ENCODE assay signal across 8 cellular contexts in genomic region chr9:128323786-128324185, GRCh38.
A peak's percentile ranks its signal among the peaks of the same experiment; 100 is the strongest.
DNase-seq lines count a peak whose midpoint lies in the region; TF ChIP-seq lines count a peak whose summit lies in the region.

No MANE protein-coding gene starts in this region.

- H3K9ac ChIP-seq in MM.1S (ENCODE audit: low read length) = peak overlapping the region; percentile 88; the same call in 1 of the 2 replicates

- H3F3A ChIP-seq in MM.1S (ENCODE audit: insufficient read depth, low read length) = peaks cover 11% of the 10 kb centered on the region

- peak overlapping the region; percentile 96 for H3K27ac ChIP-seq in C4-2B
- peak overlapping the region; percentile 87; the same call in 1 of the 2 replicates for H3K27ac ChIP-seq in MM.1S (ENCODE audit: low read length)

- H3K27me3 ChIP-seq in MM.1S (replicated peaks; ENCODE audit: insufficient read depth, low read length) = no peaks in the 10 kb centered on the region

- no peaks in the 10 kb centered on the region for H3K36me3 ChIP-seq in MM.1S (replicated peaks; ENCODE audit: insufficient read depth, low read length)

- H3K9me3 Mint-ChIP-seq in dendritic cell treated with granulocyte-macrophage colony-stimulating factor and Interleukin-4, amounts not matched to agents 40 ng/mL and 50 ng/mL, for 4 days = no peaks in the 10 kb centered on the region
- H3K9me3 Mint-ChIP-seq in nephron progenitor cell = no peaks in the 10 kb centered on the region

- H4K20me1 ChIP-seq in MM.1S (ENCODE audit: insufficient read depth, low read length) = no peaks in the 10 kb centered on the region

- peaks cover 11% of the 10 kb centered on the region for H3K4me1 ChIP-seq in MM.1S (ENCODE audit: low read length)

- no peak for DNase-seq in MM.1S
- no peak for DNase-seq in nephron progenitor cell
- no peak for DNase-seq in NCI-H2196 (lab: John Stamatoyannopoulos, UW; ENCODE audit: unreplicated experiment)
- DNase-seq in GM10266 (ENCODE audit: extremely low spot score) = no peak
- no peak for DNase-seq in effector CD8-positive, alpha-beta T cell (lab: John Stamatoyannopoulos, UW)
- DNase-seq in DMS153 (lab: John Stamatoyannopoulos, UW) = no peak

- H3K79me2 ChIP-seq in MM.1S (ENCODE audit: low read length) = peaks cover 47% of the 10 kb centered on the region

- peak overlapping the region; percentile 84; the same call in 1 of the 2 replicates for H2AFZ ChIP-seq in MM.1S (ENCODE audit: low read length)

- peak overlapping the region; percentile 84 for H3K4me2 ChIP-seq in MM.1S (ENCODE audit: low read depth, low read length)

- no peaks in the 10 kb centered on the region for H3K9me3 ChIP-seq in MM.1S (replicated peaks; ENCODE audit: insufficient read depth, low read length)

- H3K27ac Mint-ChIP-seq in dendritic cell treated with granulocyte-macrophage colony-stimulating factor and Interleukin-4, amounts not matched to agents 40 ng/mL and 50 ng/mL, for 4 days = peak overlapping the region; percentile 90
- H3K27ac Mint-ChIP-seq in nephron progenitor cell = peak overlapping the region; percentile 78

- no peak for TF ChIP-seq CTCF in C4-2B (conservative IDR thresholded peaks at IDR 0.05)
- TF ChIP-seq CTCF in MM.1S (IDR thresholded peaks at IDR 0.05; ENCODE audit: low read length) = no peak
- no peak for TF ChIP-seq CTCF in nephron progenitor cell (IDR thresholded peaks at IDR 0.05)
- TF ChIP-seq CTCF in GM10266 (IDR thresholded peaks at IDR 0.05; ENCODE audit: control insufficient read depth, insufficient read depth, low read depth, missing control alignments) = no peak

- intact Hi-C loops in dendritic cell treated with granulocyte-macrophage colony-stimulating factor and Interleukin-4, amounts not matched to agents 40 ng/mL and 50 ng/mL, for 4 days (cut with micrococcal nuclease) = no loop called here

- peaks cover 56% of the 10 kb centered on the region for H3K36me3 Mint-ChIP-seq in dendritic cell treated with granulocyte-macrophage colony-stimulating factor and Interleukin-4, amounts not matched to agents 40 ng/mL and 50 ng/mL, for 4 days (ENCODE audit: low read depth)
- H3K36me3 Mint-ChIP-seq in nephron progenitor cell (ENCODE audit: low read depth) = peaks cover 17% of the 10 kb centered on the region

- peak overlapping the region; percentile 86 for H3K4me3 Mint-ChIP-seq in dendritic cell treated with granulocyte-macrophage colony-stimulating factor and Interleukin-4, amounts not matched to agents 40 ng/mL and 50 ng/mL, for 4 days
- H3K4me3 Mint-ChIP-seq in nephron progenitor cell = peak overlapping the region; percentile 97

- no peaks in the 10 kb centered on the region for H3K9me2 ChIP-seq in MM.1S (replicated peaks; ENCODE audit: insufficient read depth, low read length)

- H3K4me3 ChIP-seq in MM.1S (ENCODE audit: low read length) = peak overlapping the region; percentile 84

- H3K4me1 Mint-ChIP-seq in dendritic cell treated with granulocyte-macrophage colony-stimulating factor and Interleukin-4, amounts not matched to agents 40 ng/mL and 50 ng/mL, for 4 days (ENCODE audit: low read depth) = peaks cover 7% of the 10 kb centered on the region
- peaks cover 19% of the 10 kb centered on the region for H3K4me1 Mint-ChIP-seq in nephron progenitor cell

- no peaks in the 10 kb centered on the region for H3K27me3 Mint-ChIP-seq in dendritic cell treated with granulocyte-macrophage colony-stimulating factor and Interleukin-4, amounts not matched to agents 40 ng/mL and 50 ng/mL, for 4 days
- H3K27me3 Mint-ChIP-seq in nephron progenitor cell (ENCODE audit: low read depth, poor library complexity) = peaks cover 4% of the 10 kb centered on the region
